In the genomic region with DNA sequence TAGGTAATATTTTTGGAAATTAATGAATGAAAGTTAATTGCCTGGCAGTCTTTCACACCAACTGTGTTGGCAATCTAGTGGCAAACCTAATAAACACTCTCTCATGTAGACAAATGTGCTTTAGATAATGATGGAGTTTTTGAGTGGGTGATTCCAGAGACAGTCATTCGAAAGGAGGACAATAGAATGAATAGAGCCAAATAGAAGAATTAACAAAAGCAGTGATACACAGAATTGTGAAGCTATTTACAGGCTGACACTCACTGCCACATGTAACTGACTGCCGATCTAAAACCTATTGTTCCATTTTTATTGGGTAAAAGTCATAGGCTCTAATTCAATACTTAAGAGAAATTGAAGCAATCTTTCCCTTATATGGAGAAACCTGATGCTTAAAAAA, we compare ENCODE assay signal across 32 cellular contexts.
"Had no signal": no experiment of that assay in that cellular context is flagged by ENCODE, and none has a peak within 500 bp of the region (broad histone marks: within the 10 kb centered on the region; RNA-seq: fewer than 3 reads in every experiment).

No MANE protein-coding gene starts in this region.

- ATAC-seq: activated CD8-positive, alpha-beta memory T cell treated with anti-CD3 and anti-CD28 coated beads, Interleukin-2, amount 10 ng/mL, durations not matched to agents 7 days and 5 days; activated naive CD4-positive, alpha-beta T cell treated with anti-CD3 and anti-CD28 coated beads, Interleukin-2, amount 50 U/mL, for 72 hours; activated naive CD8-positive, alpha-beta T cell treated with anti-CD3 and anti-CD28 coated beads, Interleukin-2, amount 50 U/mL, for 24 hours; K562; Panc1; SK-N-SH treated with all-trans-retinoic acid at 6 μM for 48 hours; WTC11 had no signal

- H3K27ac Mint-ChIP-seq: activated CD4-positive, alpha-beta T cell treated with anti-CD3 and anti-CD28 coated beads, Interleukin-2, amount 10 ng/mL, durations not matched to agents 24 days and 14 days; activated CD8-positive, alpha-beta memory T cell treated with anti-CD3 and anti-CD28 coated beads, Interleukin-2, amount 10 ng/mL, durations not matched to agents 7 days and 5 days; activated naive CD4-positive, alpha-beta T cell treated with anti-CD3 and anti-CD28 coated beads, Interleukin-2, amount 50 U/mL, for 72 hours; activated naive CD8-positive, alpha-beta T cell treated with anti-CD3 and anti-CD28 coated beads, Interleukin-2, amount 50 U/mL, for 24 hours; activated T-cell treated with anti-CD3 and anti-CD28 coated beads, Interleukin-2, amount 50 U/mL, for 24 hours; brain; T-helper 1 cell treated with Interleukin-12 subunit alpha and Interleukin-12 subunit beta and Interleukin-4 antibody, amounts not matched to agents 30 μg/mL and 1 μg/mL, for 36 hours; WTC11 had no signal

- H3K9me3 Mint-ChIP-seq: activated CD4-positive, alpha-beta T cell treated with anti-CD3 and anti-CD28 coated beads, Interleukin-2, amount 10 ng/mL, durations not matched to agents 24 days and 14 days; activated naive CD8-positive, alpha-beta T cell treated with anti-CD3 and anti-CD28 coated beads, Interleukin-2, amount 50 U/mL, for 24 hours; brain; central memory CD8-positive, alpha-beta T cell; T-helper 1 cell treated with Interleukin-12 subunit alpha and Interleukin-12 subunit beta and Interleukin-4 antibody, amounts not matched to agents 30 μg/mL and 1 μg/mL, for 36 hours; WTC11 had no signal

- H3K9me3 ChIP-seq: SJCRH30 had no signal

- FAIRE-seq: astrocyte, K562 had no signal

- H3K4me1 Mint-ChIP-seq: activated CD4-positive, alpha-beta T cell treated with anti-CD3 and anti-CD28 coated beads, Interleukin-2, amount 10 ng/mL, durations not matched to agents 24 days and 14 days; activated CD8-positive, alpha-beta memory T cell treated with anti-CD3 and anti-CD28 coated beads, Interleukin-2, amount 10 ng/mL, durations not matched to agents 7 days and 5 days; activated naive CD8-positive, alpha-beta T cell treated with anti-CD3 and anti-CD28 coated beads, Interleukin-2, amount 50 U/mL, for 24 hours; central memory CD8-positive, alpha-beta T cell; WTC11 had no signal

- H3K4me3 ChIP-seq: K562, SJCRH30 had no signal

- H3K4me3 Mint-ChIP-seq: activated CD4-positive, alpha-beta T cell treated with anti-CD3 and anti-CD28 coated beads, Interleukin-2, amount 10 ng/mL, durations not matched to agents 24 days and 14 days; activated CD8-positive, alpha-beta memory T cell treated with anti-CD3 and anti-CD28 coated beads, Interleukin-2, amount 10 ng/mL, durations not matched to agents 7 days and 5 days; activated naive CD8-positive, alpha-beta T cell treated with anti-CD3 and anti-CD28 coated beads, Interleukin-2, amount 50 U/mL, for 24 hours; activated T-cell treated with anti-CD3 and anti-CD28 coated beads, Interleukin-2, amount 50 U/mL, for 24 hours; brain; central memory CD8-positive, alpha-beta T cell; T-helper 1 cell treated with Interleukin-12 subunit alpha and Interleukin-12 subunit beta and Interleukin-4 antibody, amounts not matched to agents 30 μg/mL and 1 μg/mL, for 36 hours; WTC11 had no signal

- DNase-seq: activated CD4-positive, alpha-beta T cell treated with anti-CD3 and anti-CD28 coated beads, Interleukin-2, amount 10 ng/mL, durations not matched to agents 24 days and 14 days; activated CD4-positive, alpha-beta T cell treated with anti-CD3 and anti-CD28 coated beads, Interleukin-2, amount 50 U/mL, for 48 hours; activated CD4-positive, CD25-positive, alpha-beta regulatory T cell treated with anti-CD3 and anti-CD28 coated beads, Interleukin-2, amount 50 U/mL, for 72 hours; activated CD8-positive, alpha-beta memory T cell treated with anti-CD3 and anti-CD28 coated beads, Interleukin-2, amount 10 ng/mL, durations not matched to agents 7 days and 5 days; activated effector memory CD4-positive, alpha-beta T cell treated with anti-CD3 and anti-CD28 coated beads, Interleukin-2, amount 50 U/mL, for 16 hours; activated naive CD4-positive, alpha-beta T cell treated with Interleukin-2 at 50 U/mL for 16 hours; activated naive CD8-positive, alpha-beta T cell treated with anti-CD3 and anti-CD28 coated beads, Interleukin-2, amount 50 U/mL, for 24 hours; activated T-cell treated with anti-CD3 and anti-CD28 coated beads, Interleukin-2, amount 50 U/mL, for 24 hours; amniotic stem cell; Karpas-422; MM.1S; NCI-H1105; NCI-H1436; NCI-H1930; NCI-H2107; NCI-H524; NCI-H774; NK-92 treated with Interleukin-12 subunit alpha and Interleukin-12 subunit beta, amount 100 ng/mL, for 24 hours; OCI-M1; Right ventricle myocardium superior; SJCRH30; T-helper 9 cell had no signal

- H3K27ac ChIP-seq: RWPE1, SJCRH30 had no signal

- H3K36me3 Mint-ChIP-seq: activated CD8-positive, alpha-beta memory T cell treated with anti-CD3 and anti-CD28 coated beads, Interleukin-2, amount 10 ng/mL, durations not matched to agents 7 days and 5 days; activated naive CD4-positive, alpha-beta T cell treated with anti-CD3 and anti-CD28 coated beads, Interleukin-2, amount 50 U/mL, for 72 hours; brain; WTC11 had no signal

- H3K27me3 Mint-ChIP-seq: activated CD4-positive, alpha-beta T cell treated with anti-CD3 and anti-CD28 coated beads, Interleukin-2, amount 10 ng/mL, durations not matched to agents 24 days and 14 days; activated CD8-positive, alpha-beta memory T cell treated with anti-CD3 and anti-CD28 coated beads, Interleukin-2, amount 10 ng/mL, durations not matched to agents 7 days and 5 days; activated naive CD8-positive, alpha-beta T cell treated with anti-CD3 and anti-CD28 coated beads, Interleukin-2, amount 50 U/mL, for 24 hours; activated T-cell treated with anti-CD3 and anti-CD28 coated beads, Interleukin-2, amount 50 U/mL, for 24 hours; central memory CD8-positive, alpha-beta T cell had no signal

- H3K27me3 ChIP-seq: SJCRH30 had no signal
